In the genomic region with DNA sequence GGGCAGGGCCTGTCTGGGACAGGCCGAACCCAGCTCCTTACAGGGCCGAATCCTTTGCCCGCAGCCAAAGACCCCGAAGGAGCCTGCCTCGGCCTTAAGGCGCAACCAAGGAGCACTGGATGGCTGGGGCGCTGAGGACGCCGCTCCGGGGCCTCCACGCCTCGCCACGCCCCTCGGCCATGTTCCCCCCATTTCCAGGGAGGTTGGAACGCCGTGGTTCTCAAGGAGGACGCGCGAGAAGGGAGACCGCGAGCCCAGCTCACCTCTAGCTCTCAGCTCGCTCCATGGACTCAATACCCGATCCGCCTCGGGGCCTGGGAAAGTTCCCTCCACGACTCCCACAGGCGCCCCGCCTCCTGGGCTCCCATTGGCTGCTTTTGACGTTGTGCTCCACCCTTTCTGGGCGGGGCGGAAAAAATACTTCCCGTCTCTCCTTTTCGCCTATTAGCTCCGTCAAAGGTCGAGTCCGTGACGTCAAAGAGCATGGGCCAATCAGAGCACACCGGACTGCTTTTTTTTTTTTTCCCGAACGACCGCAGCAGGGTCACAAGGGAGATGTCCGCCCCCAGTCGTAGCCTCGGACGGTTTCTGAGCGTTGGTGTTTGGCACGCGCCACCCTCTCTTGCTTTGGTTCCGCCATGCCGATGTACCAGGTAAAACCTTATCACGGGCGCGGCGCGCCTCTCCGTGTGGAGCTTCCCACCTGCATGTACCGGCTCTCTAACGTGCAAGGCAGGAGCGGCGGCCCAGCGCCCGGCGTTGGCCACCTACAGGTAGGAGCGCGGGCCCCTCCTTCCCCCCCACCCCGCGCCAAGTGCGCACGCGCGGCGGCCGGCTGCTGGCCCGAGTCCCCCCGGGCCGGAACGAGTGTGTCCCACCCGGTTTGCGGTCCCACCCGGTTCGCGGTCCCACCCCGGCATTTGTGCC, we compare ENCODE assay signal across 1 cellular context.
TF ChIP-seq lines count a peak whose summit lies in the region.

No MANE protein-coding gene starts in this region.

TF ChIP-seq in HEK293, 187 proteins besides CTCF, POLR2A, EP300 and RAD21 (continued from another document and continues in another):
- TF ChIP-seq, protein P1, sequence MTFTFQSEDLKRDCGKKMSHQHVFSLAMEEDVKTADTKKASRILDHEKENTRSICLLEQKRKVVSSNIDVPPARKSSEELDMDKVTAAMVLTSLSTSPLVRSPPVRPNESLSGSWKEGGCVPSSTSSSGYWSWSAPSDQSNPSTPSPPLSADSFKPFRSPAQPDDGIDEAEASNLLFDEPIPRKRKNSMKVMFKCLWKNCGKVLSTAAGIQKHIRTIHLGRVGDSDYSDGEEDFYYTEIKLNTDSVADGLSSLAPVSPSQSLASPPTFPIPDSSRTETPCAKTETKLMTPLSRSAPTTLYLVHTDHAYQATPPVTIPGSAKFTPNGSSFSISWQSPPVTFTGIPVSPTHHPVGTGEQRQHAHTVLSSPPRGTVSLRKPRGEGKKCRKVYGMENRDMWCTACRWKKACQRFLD (tag by site-specific recombination; IDR thresholded peaks at IDR 0.05): no peak; the same call in 1 of the 2 replicates
- TF ChIP-seq ZNF623 (tag by site-specific recombination; IDR thresholded peaks at IDR 0.05): no peak
- peak; percentile 95 for TF ChIP-seq ZNF629 (tag by site-specific recombination; IDR thresholded peaks at IDR 0.05)
- peak; percentile 90 for TF ChIP-seq ZEB2 (tag by site-specific recombination; IDR thresholded peaks at IDR 0.05)
- TF ChIP-seq, protein P2, sequence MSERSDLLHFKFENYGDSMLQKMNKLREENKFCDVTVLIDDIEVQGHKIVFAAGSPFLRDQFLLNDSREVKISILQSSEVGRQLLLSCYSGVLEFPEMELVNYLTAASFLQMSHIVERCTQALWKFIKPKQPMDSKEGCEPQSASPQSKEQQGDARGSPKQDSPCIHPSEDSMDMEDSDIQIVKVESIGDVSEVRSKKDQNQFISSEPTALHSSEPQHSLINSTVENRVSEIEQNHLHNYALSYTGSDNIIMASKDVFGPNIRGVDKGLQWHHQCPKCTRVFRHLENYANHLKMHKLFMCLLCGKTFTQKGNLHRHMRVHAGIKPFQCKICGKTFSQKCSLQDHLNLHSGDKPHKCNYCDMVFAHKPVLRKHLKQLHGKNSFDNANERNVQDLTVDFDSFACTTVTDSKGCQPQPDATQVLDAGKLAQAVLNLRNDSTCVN (tag by site-specific recombination; optimal IDR thresholded peaks at IDR 0.05): peak; percentile 63
- no peak for TF ChIP-seq ZNF221 (tag by site-specific recombination; IDR thresholded peaks at IDR 0.05; ENCODE audit: borderline replicate concordance)
- TF ChIP-seq ZNF600 (tag by site-specific recombination; IDR thresholded peaks at IDR 0.05): peak; percentile 29
- peak; percentile 86 for TF ChIP-seq ZNF561 (tag by site-specific recombination; IDR thresholded peaks at IDR 0.05; ENCODE audit: borderline replicate concordance)
- peak; percentile 79 for TF ChIP-seq ZXDB (tag by site-specific recombination; IDR thresholded peaks at IDR 0.05)
- TF ChIP-seq EGR2 (tag by site-specific recombination; IDR thresholded peaks at IDR 0.05; ENCODE audit: low read depth): peak; percentile 70
- no peak for TF ChIP-seq ZNF624 (tag by site-specific recombination; IDR thresholded peaks at IDR 0.05)
- TF ChIP-seq ZNF660 (tag by site-specific recombination; IDR thresholded peaks at IDR 0.05): peak; percentile 54; the same call in 1 of the 2 replicates
- TF ChIP-seq ZNF560 (tag by site-specific recombination; IDR thresholded peaks at IDR 0.05; ENCODE audit: borderline replicate concordance): no peak
- TF ChIP-seq SP2 (tag by site-specific recombination; IDR thresholded peaks at IDR 0.05): peak; percentile 86
- TF ChIP-seq, protein P3, sequence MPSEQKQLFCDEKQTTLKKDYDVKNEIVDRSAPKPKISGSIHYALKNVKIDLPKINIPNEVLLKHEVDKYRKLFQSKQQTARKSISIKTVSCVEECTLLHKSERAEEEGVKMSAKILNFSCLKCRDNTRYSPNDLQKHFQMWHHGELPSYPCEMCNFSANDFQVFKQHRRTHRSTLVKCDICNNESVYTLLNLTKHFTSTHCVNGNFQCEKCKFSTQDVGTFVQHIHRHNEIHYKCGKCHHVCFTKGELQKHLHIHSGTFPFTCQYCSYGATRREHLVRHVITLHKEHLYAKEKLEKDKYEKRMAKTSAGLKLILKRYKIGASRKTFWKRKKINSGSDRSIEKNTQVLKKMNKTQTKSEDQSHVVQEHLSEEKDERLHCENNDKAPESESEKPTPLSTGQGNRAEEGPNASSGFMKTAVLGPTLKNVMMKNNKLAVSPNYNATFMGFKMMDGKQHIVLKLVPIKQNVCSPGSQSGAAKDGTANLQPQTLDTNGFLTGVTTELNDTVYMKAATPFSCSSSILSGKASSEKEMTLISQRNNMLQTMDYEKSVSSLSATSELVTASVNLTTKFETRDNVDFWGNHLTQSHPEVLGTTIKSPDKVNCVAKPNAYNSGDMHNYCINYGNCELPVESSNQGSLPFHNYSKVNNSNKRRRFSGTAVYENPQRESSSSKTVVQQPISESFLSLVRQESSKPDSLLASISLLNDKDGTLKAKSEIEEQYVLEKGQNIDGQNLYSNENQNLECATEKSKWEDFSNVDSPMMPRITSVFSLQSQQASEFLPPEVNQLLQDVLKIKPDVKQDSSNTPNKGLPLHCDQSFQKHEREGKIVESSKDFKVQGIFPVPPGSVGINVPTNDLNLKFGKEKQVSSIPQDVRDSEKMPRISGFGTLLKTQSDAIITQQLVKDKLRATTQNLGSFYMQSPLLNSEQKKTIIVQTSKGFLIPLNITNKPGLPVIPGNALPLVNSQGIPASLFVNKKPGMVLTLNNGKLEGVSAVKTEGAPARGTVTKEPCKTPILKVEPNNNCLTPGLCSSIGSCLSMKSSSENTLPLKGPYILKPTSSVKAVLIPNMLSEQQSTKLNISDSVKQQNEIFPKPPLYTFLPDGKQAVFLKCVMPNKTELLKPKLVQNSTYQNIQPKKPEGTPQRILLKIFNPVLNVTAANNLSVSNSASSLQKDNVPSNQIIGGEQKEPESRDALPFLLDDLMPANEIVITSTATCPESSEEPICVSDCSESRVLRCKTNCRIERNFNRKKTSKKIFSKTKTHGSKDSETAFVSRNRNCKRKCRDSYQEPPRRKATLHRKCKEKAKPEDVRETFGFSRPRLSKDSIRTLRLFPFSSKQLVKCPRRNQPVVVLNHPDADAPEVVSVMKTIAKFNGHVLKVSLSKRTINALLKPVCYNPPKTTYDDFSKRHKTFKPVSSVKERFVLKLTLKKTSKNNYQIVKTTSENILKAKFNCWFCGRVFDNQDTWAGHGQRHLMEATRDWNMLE (tag by site-specific recombination; conservative IDR thresholded peaks at IDR 0.05; ENCODE audit: low read depth): 0 out of 2 replicates have a peak, but pooled peaks have one; percentile 25
- no peak for TF ChIP-seq ZNF311 (tag by site-specific recombination; IDR thresholded peaks at IDR 0.05; ENCODE audit: borderline replicate concordance)
- TF ChIP-seq, protein P4, sequence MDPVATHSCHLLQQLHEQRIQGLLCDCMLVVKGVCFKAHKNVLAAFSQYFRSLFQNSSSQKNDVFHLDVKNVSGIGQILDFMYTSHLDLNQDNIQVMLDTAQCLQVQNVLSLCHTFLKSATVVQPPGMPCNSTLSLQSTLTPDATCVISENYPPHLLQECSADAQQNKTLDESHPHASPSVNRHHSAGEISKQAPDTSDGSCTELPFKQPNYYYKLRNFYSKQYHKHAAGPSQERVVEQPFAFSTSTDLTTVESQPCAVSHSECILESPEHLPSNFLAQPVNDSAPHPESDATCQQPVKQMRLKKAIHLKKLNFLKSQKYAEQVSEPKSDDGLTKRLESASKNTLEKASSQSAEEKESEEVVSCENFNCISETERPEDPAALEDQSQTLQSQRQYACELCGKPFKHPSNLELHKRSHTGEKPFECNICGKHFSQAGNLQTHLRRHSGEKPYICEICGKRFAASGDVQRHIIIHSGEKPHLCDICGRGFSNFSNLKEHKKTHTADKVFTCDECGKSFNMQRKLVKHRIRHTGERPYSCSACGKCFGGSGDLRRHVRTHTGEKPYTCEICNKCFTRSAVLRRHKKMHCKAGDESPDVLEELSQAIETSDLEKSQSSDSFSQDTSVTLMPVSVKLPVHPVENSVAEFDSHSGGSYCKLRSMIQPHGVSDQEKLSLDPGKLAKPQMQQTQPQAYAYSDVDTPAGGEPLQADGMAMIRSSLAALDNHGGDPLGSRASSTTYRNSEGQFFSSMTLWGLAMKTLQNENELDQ (tag by site-specific recombination; IDR thresholded peaks at IDR 0.05; ENCODE audit: low read depth): no peak
- TF ChIP-seq, protein P5, sequence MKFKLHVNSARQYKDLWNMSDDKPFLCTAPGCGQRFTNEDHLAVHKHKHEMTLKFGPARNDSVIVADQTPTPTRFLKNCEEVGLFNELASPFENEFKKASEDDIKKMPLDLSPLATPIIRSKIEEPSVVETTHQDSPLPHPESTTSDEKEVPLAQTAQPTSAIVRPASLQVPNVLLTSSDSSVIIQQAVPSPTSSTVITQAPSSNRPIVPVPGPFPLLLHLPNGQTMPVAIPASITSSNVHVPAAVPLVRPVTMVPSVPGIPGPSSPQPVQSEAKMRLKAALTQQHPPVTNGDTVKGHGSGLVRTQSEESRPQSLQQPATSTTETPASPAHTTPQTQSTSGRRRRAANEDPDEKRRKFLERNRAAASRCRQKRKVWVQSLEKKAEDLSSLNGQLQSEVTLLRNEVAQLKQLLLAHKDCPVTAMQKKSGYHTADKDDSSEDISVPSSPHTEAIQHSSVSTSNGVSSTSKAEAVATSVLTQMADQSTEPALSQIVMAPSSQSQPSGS (tag by site-specific recombination; IDR thresholded peaks at IDR 0.05; ENCODE audit: low read depth): no peak
- TF ChIP-seq ZNF302 (tag by site-specific recombination; IDR thresholded peaks at IDR 0.05; ENCODE audit: low read depth): no peak
- 0 out of 2 replicates have a peak, but pooled peaks have one; percentile 17 for TF ChIP-seq ZNF366 (tag by site-specific recombination; conservative IDR thresholded peaks at IDR 0.05)
- no peak for TF ChIP-seq KLF10 (tag by site-specific recombination; IDR thresholded peaks at IDR 0.05)
- TF ChIP-seq, protein P6, sequence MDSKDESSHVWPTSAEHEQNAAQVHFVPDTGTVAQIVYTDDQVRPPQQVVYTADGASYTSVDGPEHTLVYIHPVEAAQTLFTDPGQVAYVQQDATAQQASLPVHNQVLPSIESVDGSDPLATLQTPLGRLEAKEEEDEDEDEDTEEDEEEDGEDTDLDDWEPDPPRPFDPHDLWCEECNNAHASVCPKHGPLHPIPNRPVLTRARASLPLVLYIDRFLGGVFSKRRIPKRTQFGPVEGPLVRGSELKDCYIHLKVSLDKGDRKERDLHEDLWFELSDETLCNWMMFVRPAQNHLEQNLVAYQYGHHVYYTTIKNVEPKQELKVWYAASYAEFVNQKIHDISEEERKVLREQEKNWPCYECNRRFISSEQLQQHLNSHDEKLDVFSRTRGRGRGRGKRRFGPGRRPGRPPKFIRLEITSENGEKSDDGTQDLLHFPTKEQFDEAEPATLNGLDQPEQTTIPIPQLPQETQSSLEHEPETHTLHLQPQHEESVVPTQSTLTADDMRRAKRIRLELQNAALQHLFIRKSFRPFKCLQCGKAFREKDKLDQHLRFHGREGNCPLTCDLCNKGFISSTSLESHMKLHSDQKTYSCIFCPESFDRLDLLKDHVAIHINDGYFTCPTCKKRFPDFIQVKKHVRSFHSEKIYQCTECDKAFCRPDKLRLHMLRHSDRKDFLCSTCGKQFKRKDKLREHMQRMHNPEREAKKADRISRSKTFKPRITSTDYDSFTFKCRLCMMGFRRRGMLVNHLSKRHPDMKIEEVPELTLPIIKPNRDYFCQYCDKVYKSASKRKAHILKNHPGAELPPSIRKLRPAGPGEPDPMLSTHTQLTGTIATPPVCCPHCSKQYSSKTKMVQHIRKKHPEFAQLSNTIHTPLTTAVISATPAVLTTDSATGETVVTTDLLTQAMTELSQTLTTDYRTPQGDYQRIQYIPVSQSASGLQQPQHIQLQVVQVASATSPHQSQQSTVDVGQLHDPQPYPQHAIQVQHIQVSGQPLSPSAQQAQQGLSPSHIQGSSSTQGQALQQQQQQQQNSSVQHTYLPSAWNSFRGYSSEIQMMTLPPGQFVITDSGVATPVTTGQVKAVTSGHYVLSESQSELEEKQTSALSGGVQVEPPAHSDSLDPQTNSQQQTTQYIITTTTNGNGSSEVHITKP (tag by site-specific recombination; IDR thresholded peaks at IDR 0.05): peak; percentile 85
- TF ChIP-seq ZFHX2 (tag by site-specific recombination; conservative IDR thresholded peaks at IDR 0.05): peak; percentile 82
- peak; percentile 45; the same call in 1 of the 2 replicates for TF ChIP-seq SP7 (tag by site-specific recombination; IDR thresholded peaks at IDR 0.05)
- TF ChIP-seq, protein P7, sequence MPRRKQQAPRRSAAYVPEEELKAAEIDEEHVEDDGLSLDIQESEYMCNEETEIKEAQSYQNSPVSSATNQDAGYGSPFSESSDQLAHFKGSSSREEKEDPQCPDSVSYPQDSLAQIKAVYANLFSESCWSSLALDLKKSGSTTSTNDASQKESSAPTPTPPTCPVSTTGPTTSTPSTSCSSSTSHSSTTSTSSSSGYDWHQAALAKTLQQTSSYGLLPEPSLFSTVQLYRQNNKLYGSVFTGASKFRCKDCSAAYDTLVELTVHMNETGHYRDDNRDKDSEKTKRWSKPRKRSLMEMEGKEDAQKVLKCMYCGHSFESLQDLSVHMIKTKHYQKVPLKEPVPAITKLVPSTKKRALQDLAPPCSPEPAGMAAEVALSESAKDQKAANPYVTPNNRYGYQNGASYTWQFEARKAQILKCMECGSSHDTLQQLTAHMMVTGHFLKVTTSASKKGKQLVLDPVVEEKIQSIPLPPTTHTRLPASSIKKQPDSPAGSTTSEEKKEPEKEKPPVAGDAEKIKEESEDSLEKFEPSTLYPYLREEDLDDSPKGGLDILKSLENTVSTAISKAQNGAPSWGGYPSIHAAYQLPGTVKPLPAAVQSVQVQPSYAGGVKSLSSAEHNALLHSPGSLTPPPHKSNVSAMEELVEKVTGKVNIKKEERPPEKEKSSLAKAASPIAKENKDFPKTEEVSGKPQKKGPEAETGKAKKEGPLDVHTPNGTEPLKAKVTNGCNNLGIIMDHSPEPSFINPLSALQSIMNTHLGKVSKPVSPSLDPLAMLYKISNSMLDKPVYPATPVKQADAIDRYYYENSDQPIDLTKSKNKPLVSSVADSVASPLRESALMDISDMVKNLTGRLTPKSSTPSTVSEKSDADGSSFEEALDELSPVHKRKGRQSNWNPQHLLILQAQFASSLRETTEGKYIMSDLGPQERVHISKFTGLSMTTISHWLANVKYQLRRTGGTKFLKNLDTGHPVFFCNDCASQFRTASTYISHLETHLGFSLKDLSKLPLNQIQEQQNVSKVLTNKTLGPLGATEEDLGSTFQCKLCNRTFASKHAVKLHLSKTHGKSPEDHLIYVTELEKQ (tag by site-specific recombination; IDR thresholded peaks at IDR 0.05; ENCODE audit: borderline replicate concordance): no peak
- no peak for TF ChIP-seq HOXD13 (CRISPR knock-in tag; IDR thresholded peaks at IDR 0.05; ENCODE audit: borderline replicate concordance)
- TF ChIP-seq ZNF791 (tag by site-specific recombination; IDR thresholded peaks at IDR 0.05): no peak
- TF ChIP-seq ZFP69B (tag by site-specific recombination; IDR thresholded peaks at IDR 0.05): peak; percentile 71
- no peak for TF ChIP-seq ZBTB8A (tag by site-specific recombination; IDR thresholded peaks at IDR 0.05)
- TF ChIP-seq ZNF677 (tag by site-specific recombination; IDR thresholded peaks at IDR 0.05): no peak
- TF ChIP-seq ZNF837 (tag by site-specific recombination; IDR thresholded peaks at IDR 0.05): no peak
